Comparison of ENCODE assay signal across 7 cellular contexts in genomic region chr2:128306081-128306930, GRCh38. TPM values are rescaled to one million over a fixed set of nuclear protein-coding genes. Genes with fewer than 3 reads are reported as not detected.
DNase-seq lines count a peak whose midpoint lies in the region; ATAC-seq and TF ChIP-seq lines count a peak whose summit lies in the region.

No MANE protein-coding gene starts in this region.

- H3K9me3 ChIP-seq in IMR-90 (ENCODE audit: control insufficient read depth, insufficient read depth, low read length) (no peaks in the 10 kb centered on the region), SJSA1 (replicated peaks) (no peaks in the 10 kb centered on the region), cardiac muscle cell (ENCODE audit: low read depth) (no peaks in the 10 kb centered on the region), skeletal muscle tissue (ENCODE audit: control insufficient read depth in 3 of 3, low read length in 3 of 3) (no peaks in the 10 kb centered on the region)

- DNase-seq in IMR-90 (peak; percentile 100), SJSA1 (ENCODE audit: low read depth in 1 of 2, low spot score in 2 of 2) (peak; percentile 98), cardiac muscle cell (ENCODE audit: low read depth in 1 of 2, low spot score in 1 of 2) (peak; percentile 27 to 92), KG1 (lab: John Stamatoyannopoulos, UW) (no peak), activated gamma-delta T cell (lab: John Stamatoyannopoulos, UW) (no peak), activated gamma-delta T cell treated with Interleukin-2 at 50 U/mL for 16 hours (no peak)

- H2AK9ac ChIP-seq in IMR-90 (replicated peaks; ENCODE audit: low read depth, low read length, poor library complexity): peak overlapping the region; percentile 56

- H3K9ac ChIP-seq in IMR-90 (ENCODE audit: low read depth, low read length): peak overlapping the region; percentile 80
- H3K9ac ChIP-seq in skeletal muscle tissue (ENCODE audit: low read depth in 1 of 3, low read length in 3 of 3): peak overlapping the region; percentile 16 to 76 (median 65)

- TF ChIP-seq POLR2A in IMR-90 (IDR thresholded peaks at IDR 0.05; ENCODE audit: low read depth, low read length): peak; percentile 61

- peaks cover 38 to 92% of the 10 kb centered on the region in 2 experiments for H3K79me1 ChIP-seq in IMR-90 (ENCODE audit: low read depth in 1 of 2, low read length in 2 of 2)

- H3K9me1 ChIP-seq in IMR-90 (ENCODE audit: insufficient read depth, low read length): peaks cover 58% of the 10 kb centered on the region

- in situ Hi-C loops in IMR-90 (cut with MboI; ENCODE audit: low sequenced_read_pairs): loop anchor here (5.0 to 25.0 kb wide), 2 partner anchors 124 to 419 kb away; partner anchors contain the start of gene AMMECR1L

- peak overlapping the region; percentile 99 for H3K4ac ChIP-seq in IMR-90 (ENCODE audit: low read depth, low read length)

- WGBS in IMR-90 (ENCODE audit: extremely low coverage in 2 of 2, insufficient read length in 1 of 2), 2 experiments: 40% methylated on average over 7 of the region's 24 CpGs; no CpG with 5 or more reads in 1 of the 2 experiments

- dilution Hi-C loops in IMR-90 (cut with HindIII; ENCODE audit: low sequenced_read_pairs, unreplicated experiment): no loop called here

- no TSS peak for BruUV-seq in IMR-90 (replicated peaks; lab: Mats Ljungman, UMichigan)

- peak overlapping the region; percentile 92 for H3K23ac ChIP-seq in IMR-90 (ENCODE audit: low read depth, low read length)

- peak overlapping the region; percentile 89 to 95 for H4K8ac ChIP-seq in IMR-90 (ENCODE audit: low read depth in 2 of 2, low read length in 2 of 2)

- H3K27me3 ChIP-seq in IMR-90 (ENCODE audit: control insufficient read depth, insufficient read depth, low read length): no peaks in the 10 kb centered on the region
- H3K27me3 ChIP-seq in SJSA1 (replicated peaks): no peaks in the 10 kb centered on the region
- no peaks in the 10 kb centered on the region for H3K27me3 ChIP-seq in cardiac muscle cell
- no peaks in the 10 kb centered on the region for H3K27me3 ChIP-seq in skeletal muscle tissue (ENCODE audit: control insufficient read depth in 3 of 3, insufficient read depth in 3 of 3, low read length in 3 of 3)

- peak overlapping the region; percentile 53 for H2AFZ ChIP-seq in IMR-90 (replicated peaks; ENCODE audit: low read length, poor library complexity)

- H2AK5ac ChIP-seq in IMR-90 (ENCODE audit: low read depth, low read length): peak overlapping the region; percentile 96

- intact Hi-C loops in IMR-90 (cut with micrococcal nuclease): loop anchor here (1.0 to 2.0 kb wide), 2 partner anchors 70 to 127 kb away; no protein-coding TSS in a partner anchor

- ATAC-seq in IMR-90 (ENCODE audit: low read depth): peak; percentile 68

- peak overlapping the region; percentile 70 for H2BK20ac ChIP-seq in IMR-90 (ENCODE audit: low read depth, low read length)

- TF ChIP-seq CTCF in IMR-90 (conservative IDR thresholded peaks at IDR 0.05; ENCODE audit: low read depth, low read length) (peak; percentile 69), cardiac muscle cell (IDR thresholded peaks at IDR 0.05; ENCODE audit: low read depth, low read length) (peak; percentile 38)

- H3K14ac ChIP-seq in IMR-90 (replicated peaks; ENCODE audit: low read depth, low read length): peak overlapping the region; percentile 89

- H3K18ac ChIP-seq in IMR-90 (ENCODE audit: low read depth, low read length): peak overlapping the region; percentile 87

- H3K27ac ChIP-seq in IMR-90 (ENCODE audit: insufficient read depth, low read length) (peak overlapping the region; percentile 95), SJSA1 (peak overlapping the region; percentile 92), cardiac muscle cell (peak overlapping the region; percentile 65), skeletal muscle tissue (ENCODE audit: low read depth, low read length) (peak overlapping the region; percentile 61)

- CTCF ChIA-PET in IMR-90 (lab: Yijun Ruan, JAX): interaction anchor here (0.5 to 1.8 kb wide), 6 partner anchors 10 to 189 kb away, joined by 3 to 5 read pairs (median 4); no protein-coding TSS in a partner anchor

- H2BK15ac ChIP-seq in IMR-90 (ENCODE audit: low read depth, low read length): peak overlapping the region; percentile 61; the same call in 2 of the 3 replicates

- peaks cover 75% of the 10 kb centered on the region for H4K20me1 ChIP-seq in IMR-90 (ENCODE audit: insufficient read depth, low read length)

- H4K5ac ChIP-seq in IMR-90 (ENCODE audit: low read depth, low read length): peak overlapping the region; percentile 89

- H3K36me3 ChIP-seq in IMR-90 (ENCODE audit: control insufficient read depth, insufficient read depth, low read length) (peaks cover 47% of the 10 kb centered on the region), SJSA1 (peaks cover 83% of the 10 kb centered on the region), cardiac muscle cell (no peaks in the 10 kb centered on the region), skeletal muscle tissue (ENCODE audit: control insufficient read depth in 3 of 3, insufficient read depth in 3 of 3, low read length in 3 of 3) (no peaks in the 10 kb centered on the region)

- H3K4me1 ChIP-seq in IMR-90 (ENCODE audit: control insufficient read depth, insufficient read depth, low read length) (peaks cover 81% of the 10 kb centered on the region), SJSA1 (replicated peaks) (peaks cover 74% of the 10 kb centered on the region), cardiac muscle cell (ENCODE audit: low read depth) (peaks cover 23% of the 10 kb centered on the region), skeletal muscle tissue (ENCODE audit: control insufficient read depth in 3 of 3, insufficient read depth in 3 of 3, low read length in 3 of 3) (peaks cover 86 to 95% (median 90%) of the 10 kb centered on the region in 3 donors)

- H3K56ac ChIP-seq in IMR-90 (ENCODE audit: extremely low read depth, insufficient read depth, low read length): peak overlapping the region; percentile 93

- POLR2A ChIA-PET in IMR-90 (lab: Charles Lee; ENCODE audit: unreplicated experiment): interaction anchor here (0.5 to 1.0 kb wide), 4 partner anchors 9 to 284 kb away, joined by 3 to 4 read pairs (median 4); no protein-coding TSS in a partner anchor

- H3K4me2 ChIP-seq in IMR-90 (ENCODE audit: low read depth, low read length): peak overlapping the region; percentile 47

- peak overlapping the region; percentile 99 for H2BK5ac ChIP-seq in IMR-90 (ENCODE audit: low read depth, low read length, poor library complexity, severe bottlenecking)

- peak; percentile 66 for TF ChIP-seq RAD21 in IMR-90 (IDR thresholded peaks at IDR 0.05; ENCODE audit: low read length)

- H3K4me3 ChIP-seq in IMR-90 (ENCODE audit: insufficient read depth, low read depth, low read length) (no peak overlapping the region), SJSA1 (no peak overlapping the region), cardiac muscle cell (no peak overlapping the region), skeletal muscle tissue (ENCODE audit: low read length in 3 of 3) (peak overlapping the region in 2 of 3 donors; percentile 22 to 33)

- peak overlapping the region; percentile 99 for H2BK120ac ChIP-seq in IMR-90 (ENCODE audit: low read depth, low read length)

- H4K91ac ChIP-seq in IMR-90 (ENCODE audit: insufficient read depth, low read depth, low read length): peak overlapping the region; percentile 99

TF ChIP-seq in IMR-90, 13 proteins besides CTCF, POLR2A, EP300 and RAD21:
- peak; percentile 71 for TF ChIP-seq SMC3 (IDR thresholded peaks at IDR 0.05; ENCODE audit: low read depth, low read length)
- peak; percentile 95 for TF ChIP-seq BHLHE40 (IDR thresholded peaks at IDR 0.05; ENCODE audit: low read depth, low read length)
- 0 out of 2 replicates have a peak, but pooled peaks have one; percentile 7 for TF ChIP-seq MAFK (IDR thresholded peaks at IDR 0.05; ENCODE audit: low read depth, low read length)
- peak; percentile 85 for TF ChIP-seq CEBPB (IDR thresholded peaks at IDR 0.05; ENCODE audit: low read depth, low read length)
- no peak for TF ChIP-seq ELK1 (IDR thresholded peaks at IDR 0.05; ENCODE audit: borderline replicate concordance, low read depth, low read length)
- TF ChIP-seq MXI1 (IDR thresholded peaks at IDR 0.05; ENCODE audit: borderline replicate concordance, low read depth, low read length): 0 out of 2 replicates have a peak, but pooled peaks have one; percentile 65
- no peak for TF ChIP-seq RFX5 (IDR thresholded peaks at IDR 0.05; ENCODE audit: low read depth, low read length)
- TF ChIP-seq FOS (IDR thresholded peaks at IDR 0.05; ENCODE audit: low read depth, low read length): peak; percentile 81
- peak; percentile 99 for TF ChIP-seq MAZ (IDR thresholded peaks at IDR 0.05; ENCODE audit: borderline replicate concordance, low read depth, low read length)
- 0 out of 2 replicates have a peak, but pooled peaks have one; percentile 15 for TF ChIP-seq USF2 (IDR thresholded peaks at IDR 0.05; ENCODE audit: low read depth, low read length)
- peak; percentile 57; the same call in 1 of the 2 replicates for TF ChIP-seq NFE2L2 (IDR thresholded peaks at IDR 0.05; ENCODE audit: low read depth, low read length)
- peak; percentile 77 for TF ChIP-seq RCOR1 (IDR thresholded peaks at IDR 0.05; ENCODE audit: insufficient replicate concordance, low read length)
- TF ChIP-seq CHD1 (IDR thresholded peaks at IDR 0.05; ENCODE audit: low read depth, low read length): 0 out of 2 replicates have a peak, but pooled peaks have one; percentile 37

RNA-seq across cellular contexts. Expression of gene HS6ST1, which starts 12.4 kb away (rescaled TPM):
- total RNA-seq in IMR-90 (2012; rRNA removed) (29.7 and 29.9 TPM in 2 replicates), cardiac muscle cell (24.5 and 26.1 TPM in 2 replicates), skeletal muscle tissue (12.5 TPM)
- polyA plus RNA-seq in IMR-90 (2012; rRNA removed) (36.9 and 39.7 TPM in 2 replicates), cardiac muscle cell (13.8 and 22.9 TPM in 2 replicates)
- polyA plus RNA-seq in IMR-90 (2012; cell fraction: cytosol; rRNA removed): 22.1 and 48.3 TPM in 2 replicates
- polyA plus RNA-seq in IMR-90 (2012; cell fraction: nucleus; rRNA removed; ENCODE audit: low replicate concordance): 21.0 and 34.4 TPM in 2 replicates
- 120 and 160 TPM in 2 replicates for total RNA-seq in SJSA1 (2014; rRNA removed; shearing (Covaris generic))

Comparison
In these comparisons a context has a peak if more than half of its experiments do, and no peak if none do; other contexts are left out.
1. DNase-seq: peak in IMR-90 (single experiment), SJSA1 (2 of 2) and cardiac muscle cell (2 of 2); none in KG1 (single experiment), activated gamma-delta T cell (single experiment) and activated gamma-delta T cell treated with Interleukin-2 at 50 U/mL for 16 hours (single experiment).
2. H3K4me3 ChIP-seq: peak in skeletal muscle tissue (2 of 3); none in IMR-90 (single experiment), SJSA1 (single experiment) and cardiac muscle cell (single experiment).
3. Peak in every context shown above with its lines, with median percentiles within 50 percentile points of each other: H3K27ac ChIP-seq.